In the genomic region with DNA sequence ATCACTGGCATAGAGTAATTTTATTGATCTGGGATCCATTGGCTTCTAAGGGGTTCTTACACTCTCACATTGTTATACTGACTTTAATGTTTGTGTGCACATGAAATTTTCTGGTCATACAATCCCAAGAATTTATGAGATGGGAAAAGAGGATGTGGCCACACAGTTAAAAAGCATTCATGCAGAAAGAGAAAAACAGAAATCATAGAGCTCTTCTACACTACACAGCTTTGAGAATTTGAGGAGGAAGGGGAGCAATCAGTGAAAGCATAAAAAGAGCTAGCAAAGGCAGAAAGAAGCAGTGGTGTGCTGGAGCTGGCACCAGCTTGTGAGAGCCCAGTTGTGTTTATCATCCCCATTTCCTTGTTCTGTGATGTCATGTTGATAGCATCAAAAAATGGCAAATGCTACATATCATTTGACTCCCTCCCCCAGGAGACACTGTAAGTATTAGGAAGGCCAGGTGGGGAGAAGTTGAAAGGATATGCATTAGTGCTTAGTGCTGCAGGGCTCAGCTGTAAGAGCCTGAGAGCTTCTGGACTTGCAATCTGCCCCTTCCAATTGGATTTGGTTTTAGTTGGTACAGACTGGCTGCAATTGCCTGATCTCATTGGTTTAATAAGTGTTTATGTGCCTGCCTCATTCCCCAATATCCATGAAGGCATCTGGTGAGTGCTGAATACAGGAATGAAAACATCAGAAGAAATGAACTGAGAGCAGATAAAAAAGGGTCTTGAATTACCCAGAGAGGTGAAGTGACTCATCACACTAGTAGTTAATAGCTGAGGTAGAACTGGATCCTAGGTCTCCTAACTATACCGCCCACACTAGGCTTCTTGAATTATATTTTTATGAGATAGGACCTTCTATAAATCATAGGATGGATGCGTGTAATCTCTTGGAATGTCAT, we compare ENCODE assay signal across 11 cellular contexts. TPM values are rescaled to one million over a fixed set of nuclear protein-coding genes. Genes with fewer than 3 reads are reported as not detected.
DNase-seq lines count a peak whose midpoint lies in the region; ATAC-seq and TF ChIP-seq lines count a peak whose summit lies in the region.
"Had no signal": no experiment of that assay in that cellular context is flagged by ENCODE, and none has a peak within 500 bp of the region (broad histone marks: within the 10 kb centered on the region; RNA-seq: fewer than 3 reads in every experiment).

No MANE protein-coding gene starts in this region.

- H3K79me2 ChIP-seq in DND-41 (ENCODE audit: insufficient read depth, low read length): no peaks in the 10 kb centered on the region

- no peak for DNase-seq in DND-41
- peak; percentile 66 for DNase-seq in LHCN-M2 (ENCODE audit: low read depth)
- DNase-seq in body of pancreas: no peak
- no peak for DNase-seq in neural crest cell (ENCODE audit: low read depth, low spot score)
- no peak for DNase-seq in LoVo (ENCODE audit: low spot score)
- DNase-seq in stimulated activated CD4-positive, alpha-beta T cell treated with anti-CD3 and anti-CD28 coated beads, Interleukin-1b, Interleukin-23, amount 100 ng/mL, for 48 hours: no peak
- no peak for DNase-seq in activated CD4-positive, alpha-beta T cell treated with anti-CD3 and anti-CD28 coated beads for 1 hour
- DNase-seq: left ventricle myocardium inferior, NCI-H187 treated with DMSO at 0.1 percent for 48 hours, SW 1271 had no signal

- no peaks in the 10 kb centered on the region for H3K9me3 Mint-ChIP-seq in neural crest cell

- H3K27me3 Mint-ChIP-seq in neural crest cell (ENCODE audit: low read depth): no peaks in the 10 kb centered on the region

- peaks cover 7% of the 10 kb centered on the region for H3K36me3 Mint-ChIP-seq in neural crest cell (ENCODE audit: low read depth)

- peak overlapping the region; percentile 86 for H3K27ac ChIP-seq in DND-41 (ENCODE audit: low read length)
- peak overlapping the region in 3 of 4 donors; percentile 22 to 47 (median 25) for H3K27ac ChIP-seq in body of pancreas
- H3K27ac ChIP-seq: left ventricle myocardium inferior had no signal

- peak overlapping the region; percentile 46 for H3K27ac Mint-ChIP-seq in neural crest cell (ENCODE audit: unreplicated experiment)

- intact Hi-C loops in body of pancreas (cut with DNase I): no loop called here

- H3K9me3 ChIP-seq in DND-41 (ENCODE audit: insufficient read depth, low read length, severe bottlenecking) (no peaks in the 10 kb centered on the region), body of pancreas (no peaks in the 10 kb centered on the region)
- H3K9me3 ChIP-seq: left ventricle myocardium inferior had no signal

- H2AFZ ChIP-seq in DND-41 (ENCODE audit: low read depth, low read length): peak overlapping the region; percentile 13; the same call in 1 of the 2 replicates

- no peaks in the 10 kb centered on the region for H3K27me3 ChIP-seq in DND-41 (ENCODE audit: insufficient read depth, low read length, poor library complexity)
- H3K27me3 ChIP-seq in body of pancreas: no peaks in the 10 kb centered on the region

- peak overlapping the region; percentile 63; the same call in 1 of the 2 replicates for H3K4me2 ChIP-seq in DND-41 (ENCODE audit: insufficient read depth, low read length)

- H3K4me1 Mint-ChIP-seq in neural crest cell: peaks cover 4% of the 10 kb centered on the region

- H3K4me3 ChIP-seq in DND-41 (ENCODE audit: low read depth in 1 of 2, low read length in 2 of 2) (no peak overlapping the region), body of pancreas (no peak overlapping the region)
- H3K4me3 ChIP-seq: left ventricle myocardium inferior had no signal

- H3K36me3 ChIP-seq in DND-41 (ENCODE audit: insufficient read depth, low read length): no peaks in the 10 kb centered on the region
- H3K36me3 ChIP-seq in body of pancreas (replicated peaks in 1 of 2; ENCODE audit: insufficient read depth in 1 of 2, low read depth in 2 of 2): peaks cover 0 to 4% of the 10 kb centered on the region in 2 donors

- H3K9ac ChIP-seq in DND-41 (ENCODE audit: low read depth, low read length): no peak overlapping the region

- WGBS in body of pancreas, 2 donors: 78 to 97% methylated on average over 2 of the region's 2 CpGs

- H3K4me1 ChIP-seq in DND-41 (ENCODE audit: insufficient read depth, low read length) (peaks cover 38% of the 10 kb centered on the region), body of pancreas (peaks cover 57% of the 10 kb centered on the region)

- TF ChIP-seq CTCF in DND-41 (IDR thresholded peaks at IDR 0.05; ENCODE audit: borderline replicate concordance, extremely low read depth, low read length, poor library complexity, severe bottlenecking) (no peak), body of pancreas (IDR thresholded peaks at IDR 0.05) (no peak), neural crest cell (conservative IDR thresholded peaks at IDR 0.05) (no peak)

- H4K20me1 ChIP-seq in DND-41 (ENCODE audit: insufficient read depth, low read length): no peaks in the 10 kb centered on the region

- TF ChIP-seq POLR2A in body of pancreas (IDR thresholded peaks at IDR 0.05): no peak

- ATAC-seq in DND-41 (ENCODE audit: insufficient read depth, low read depth): no peak
- ATAC-seq in body of pancreas: no peak
- no peak for ATAC-seq in HG03196 (IDR thresholded peaks at IDR 0.05; ENCODE audit: unreplicated experiment)

- no peak overlapping the region for H3K4me3 Mint-ChIP-seq in neural crest cell

RNA-seq across cellular contexts. Expression of a gene that starts 30.9 kb away (rescaled TPM):
- total RNA-seq in LHCN-M2 (2014; rRNA removed): 285 and 300 TPM in 2 replicates
- 43.4 TPM for polyA plus RNA-seq in LHCN-M2 (2012)
- 100 to 1,000 TPM; 153 to 196 TPM for total RNA-seq in body of pancreas
- 62.6 and 66.9 TPM in 2 replicates for total RNA-seq in neural crest cell
